Comparison of ENCODE assay signal across 1 cellular context in the genomic region with DNA sequence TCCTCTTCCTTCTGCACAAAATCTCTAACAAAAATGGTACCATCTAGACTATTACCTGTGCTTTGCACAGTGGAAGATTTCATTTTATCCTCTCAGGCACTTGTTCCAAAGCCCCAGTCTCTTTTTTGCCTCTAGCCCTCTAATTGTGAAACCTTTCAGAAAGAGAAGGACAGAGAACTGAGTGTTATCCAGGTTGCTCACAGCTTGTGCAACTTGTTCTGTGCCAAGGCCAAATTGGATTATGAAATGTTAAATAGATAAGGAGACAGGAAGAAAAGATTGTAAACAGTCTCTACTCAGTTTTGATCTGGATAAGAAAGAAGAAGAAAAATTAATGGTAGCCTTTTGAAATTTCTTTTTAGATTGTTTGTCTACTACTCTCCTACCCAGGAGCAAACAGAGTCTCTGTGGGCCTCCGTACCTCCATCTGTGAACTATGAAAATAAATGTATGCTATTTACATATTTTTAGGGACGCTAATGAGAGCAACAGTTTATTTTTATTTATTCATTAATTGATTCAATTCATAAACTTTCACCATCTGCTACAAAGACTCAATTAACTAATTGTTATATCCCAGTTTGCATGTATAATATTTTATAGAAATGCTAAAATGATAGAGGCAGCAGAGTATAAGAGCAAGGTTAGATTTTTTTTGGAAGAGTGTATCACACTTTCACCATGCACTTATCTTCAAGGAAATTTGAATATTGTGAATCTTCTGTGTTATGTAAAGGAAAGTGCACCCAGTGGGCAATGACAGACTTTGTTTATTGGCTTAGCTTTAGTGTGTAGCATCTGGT.
A peak's percentile ranks its signal among the peaks of the same experiment; 100 is the strongest.
TF ChIP-seq lines count a peak whose summit lies in the region.

No MANE protein-coding gene starts in this region.

TF ChIP-seq in HepG2, 621 proteins besides CTCF, POLR2A, EP300 and RAD21 (continued from another document and continues in another):
- TF ChIP-seq TBX3 (IDR thresholded peaks at IDR 0.05; ENCODE audit: borderline replicate concordance) (no peak), ZNF724P (CRISPR knock-in tag; IDR thresholded peaks at IDR 0.05; ENCODE audit: borderline replicate concordance) (no peak), ZNF292 (CRISPR knock-in tag; IDR thresholded peaks at IDR 0.05; ENCODE audit: borderline replicate concordance, low read depth) (peak; percentile 80), ZBTB3 (CRISPR knock-in tag; IDR thresholded peaks at IDR 0.05; ENCODE audit: borderline replicate concordance, low read depth) (no peak), TOE1 (CRISPR knock-in tag; IDR thresholded peaks at IDR 0.05) (peak; percentile 87; the same call in 1 of the 2 replicates), KDM6A (CRISPR knock-in tag; IDR thresholded peaks at IDR 0.05; ENCODE audit: low read depth) (peak; percentile 63; the same call in 1 of the 2 replicates), ZNF235 (CRISPR knock-in tag; IDR thresholded peaks at IDR 0.05; ENCODE audit: borderline replicate concordance) (no peak), ZNF562 (CRISPR knock-in tag; IDR thresholded peaks at IDR 0.05; ENCODE audit: borderline replicate concordance) (no peak), HHEX (CRISPR knock-in tag; IDR thresholded peaks at IDR 0.05) (no peak), ZSCAN25 (CRISPR knock-in tag; IDR thresholded peaks at IDR 0.05) (no peak), SP1 (IDR thresholded peaks at IDR 0.05) (no peak), SP1 (CRISPR knock-in tag; IDR thresholded peaks at IDR 0.05) (no peak), ZBTB42 (CRISPR knock-in tag; IDR thresholded peaks at IDR 0.05) (0 out of 2 replicates have a peak, but pooled peaks have one; percentile 27), MXD4 (CRISPR knock-in tag; IDR thresholded peaks at IDR 0.05) (no peak; the same call in 1 of the 2 replicates), MED8 (CRISPR knock-in tag; IDR thresholded peaks at IDR 0.05; ENCODE audit: insufficient replicate concordance) (peak; percentile 48), ATF1 (CRISPR knock-in tag; IDR thresholded peaks at IDR 0.05) (peak; percentile 67), SOX5 (CRISPR knock-in tag; IDR thresholded peaks at IDR 0.05; ENCODE audit: borderline replicate concordance) (peak; percentile 87), ISL2 (CRISPR knock-in tag; IDR thresholded peaks at IDR 0.05) (peak; percentile 98), ZNF446 (CRISPR knock-in tag; IDR thresholded peaks at IDR 0.05) (no peak), SNAPC2 (CRISPR knock-in tag; IDR thresholded peaks at IDR 0.05) (0 out of 2 replicates have a peak, but pooled peaks have one; percentile 68), ZFP1 (CRISPR knock-in tag; IDR thresholded peaks at IDR 0.05) (no peak), NONO (IDR thresholded peaks at IDR 0.05) (no peak), NONO (CRISPR knock-in tag; conservative IDR thresholded peaks at IDR 0.05) (peak; percentile 42; the same call in 1 of the 2 replicates), TAF1 (CRISPR knock-in tag; IDR thresholded peaks at IDR 0.05) (no peak), GATAD1 (CRISPR knock-in tag; IDR thresholded peaks at IDR 0.05) (0 out of 2 replicates have a peak, but pooled peaks have one; percentile 15), ZNF589 (CRISPR knock-in tag; conservative IDR thresholded peaks at IDR 0.05) (no peak)
- TF ChIP-seq, protein P1, sequence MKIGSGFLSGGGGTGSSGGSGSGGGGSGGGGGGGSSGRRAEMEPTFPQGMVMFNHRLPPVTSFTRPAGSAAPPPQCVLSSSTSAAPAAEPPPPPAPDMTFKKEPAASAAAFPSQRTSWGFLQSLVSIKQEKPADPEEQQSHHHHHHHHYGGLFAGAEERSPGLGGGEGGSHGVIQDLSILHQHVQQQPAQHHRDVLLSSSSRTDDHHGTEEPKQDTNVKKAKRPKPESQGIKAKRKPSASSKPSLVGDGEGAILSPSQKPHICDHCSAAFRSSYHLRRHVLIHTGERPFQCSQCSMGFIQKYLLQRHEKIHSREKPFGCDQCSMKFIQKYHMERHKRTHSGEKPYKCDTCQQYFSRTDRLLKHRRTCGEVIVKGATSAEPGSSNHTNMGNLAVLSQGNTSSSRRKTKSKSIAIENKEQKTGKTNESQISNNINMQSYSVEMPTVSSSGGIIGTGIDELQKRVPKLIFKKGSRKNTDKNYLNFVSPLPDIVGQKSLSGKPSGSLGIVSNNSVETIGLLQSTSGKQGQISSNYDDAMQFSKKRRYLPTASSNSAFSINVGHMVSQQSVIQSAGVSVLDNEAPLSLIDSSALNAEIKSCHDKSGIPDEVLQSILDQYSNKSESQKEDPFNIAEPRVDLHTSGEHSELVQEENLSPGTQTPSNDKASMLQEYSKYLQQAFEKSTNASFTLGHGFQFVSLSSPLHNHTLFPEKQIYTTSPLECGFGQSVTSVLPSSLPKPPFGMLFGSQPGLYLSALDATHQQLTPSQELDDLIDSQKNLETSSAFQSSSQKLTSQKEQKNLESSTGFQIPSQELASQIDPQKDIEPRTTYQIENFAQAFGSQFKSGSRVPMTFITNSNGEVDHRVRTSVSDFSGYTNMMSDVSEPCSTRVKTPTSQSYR (CRISPR knock-in tag; IDR thresholded peaks at IDR 0.05; ENCODE audit: borderline replicate concordance), result peak; percentile 24; the same call in 1 of the 2 replicates
- TF ChIP-seq, protein P2, sequence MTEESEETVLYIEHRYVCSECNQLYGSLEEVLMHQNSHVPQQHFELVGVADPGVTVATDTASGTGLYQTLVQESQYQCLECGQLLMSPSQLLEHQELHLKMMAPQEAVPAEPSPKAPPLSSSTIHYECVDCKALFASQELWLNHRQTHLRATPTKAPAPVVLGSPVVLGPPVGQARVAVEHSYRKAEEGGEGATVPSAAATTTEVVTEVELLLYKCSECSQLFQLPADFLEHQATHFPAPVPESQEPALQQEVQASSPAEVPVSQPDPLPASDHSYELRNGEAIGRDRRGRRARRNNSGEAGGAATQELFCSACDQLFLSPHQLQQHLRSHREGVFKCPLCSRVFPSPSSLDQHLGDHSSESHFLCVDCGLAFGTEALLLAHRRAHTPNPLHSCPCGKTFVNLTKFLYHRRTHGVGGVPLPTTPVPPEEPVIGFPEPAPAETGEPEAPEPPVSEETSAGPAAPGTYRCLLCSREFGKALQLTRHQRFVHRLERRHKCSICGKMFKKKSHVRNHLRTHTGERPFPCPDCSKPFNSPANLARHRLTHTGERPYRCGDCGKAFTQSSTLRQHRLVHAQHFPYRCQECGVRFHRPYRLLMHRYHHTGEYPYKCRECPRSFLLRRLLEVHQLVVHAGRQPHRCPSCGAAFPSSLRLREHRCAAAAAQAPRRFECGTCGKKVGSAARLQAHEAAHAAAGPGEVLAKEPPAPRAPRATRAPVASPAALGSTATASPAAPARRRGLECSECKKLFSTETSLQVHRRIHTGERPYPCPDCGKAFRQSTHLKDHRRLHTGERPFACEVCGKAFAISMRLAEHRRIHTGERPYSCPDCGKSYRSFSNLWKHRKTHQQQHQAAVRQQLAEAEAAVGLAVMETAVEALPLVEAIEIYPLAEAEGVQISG (CRISPR knock-in tag; IDR thresholded peaks at IDR 0.05), result no peak
- TF ChIP-seq, protein P3, sequence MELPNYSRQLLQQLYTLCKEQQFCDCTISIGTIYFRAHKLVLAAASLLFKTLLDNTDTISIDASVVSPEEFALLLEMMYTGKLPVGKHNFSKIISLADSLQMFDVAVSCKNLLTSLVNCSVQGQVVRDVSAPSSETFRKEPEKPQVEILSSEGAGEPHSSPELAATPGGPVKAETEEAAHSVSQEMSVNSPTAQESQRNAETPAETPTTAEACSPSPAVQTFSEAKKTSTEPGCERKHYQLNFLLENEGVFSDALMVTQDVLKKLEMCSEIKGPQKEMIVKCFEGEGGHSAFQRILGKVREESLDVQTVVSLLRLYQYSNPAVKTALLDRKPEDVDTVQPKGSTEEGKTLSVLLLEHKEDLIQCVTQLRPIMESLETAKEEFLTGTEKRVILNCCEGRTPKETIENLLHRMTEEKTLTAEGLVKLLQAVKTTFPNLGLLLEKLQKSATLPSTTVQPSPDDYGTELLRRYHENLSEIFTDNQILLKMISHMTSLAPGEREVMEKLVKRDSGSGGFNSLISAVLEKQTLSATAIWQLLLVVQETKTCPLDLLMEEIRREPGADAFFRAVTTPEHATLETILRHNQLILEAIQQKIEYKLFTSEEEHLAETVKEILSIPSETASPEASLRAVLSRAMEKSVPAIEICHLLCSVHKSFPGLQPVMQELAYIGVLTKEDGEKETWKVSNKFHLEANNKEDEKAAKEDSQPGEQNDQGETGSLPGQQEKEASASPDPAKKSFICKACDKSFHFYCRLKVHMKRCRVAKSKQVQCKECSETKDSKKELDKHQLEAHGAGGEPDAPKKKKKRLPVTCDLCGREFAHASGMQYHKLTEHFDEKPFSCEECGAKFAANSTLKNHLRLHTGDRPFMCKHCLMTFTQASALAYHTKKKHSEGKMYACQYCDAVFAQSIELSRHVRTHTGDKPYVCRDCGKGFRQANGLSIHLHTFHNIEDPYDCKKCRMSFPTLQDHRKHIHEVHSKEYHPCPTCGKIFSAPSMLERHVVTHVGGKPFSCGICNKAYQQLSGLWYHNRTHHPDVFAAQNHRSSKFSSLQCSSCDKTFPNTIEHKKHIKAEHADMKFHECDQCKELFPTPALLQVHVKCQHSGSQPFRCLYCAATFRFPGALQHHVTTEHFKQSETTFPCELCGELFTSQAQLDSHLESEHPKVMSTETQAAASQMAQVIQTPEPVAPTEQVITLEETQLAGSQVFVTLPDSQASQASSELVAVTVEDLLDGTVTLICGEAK (IDR thresholded peaks at IDR 0.05), result no peak
- TF ChIP-seq, protein P3 (CRISPR knock-in tag; IDR thresholded peaks at IDR 0.05), result no peak
- TF ChIP-seq, protein P4, sequence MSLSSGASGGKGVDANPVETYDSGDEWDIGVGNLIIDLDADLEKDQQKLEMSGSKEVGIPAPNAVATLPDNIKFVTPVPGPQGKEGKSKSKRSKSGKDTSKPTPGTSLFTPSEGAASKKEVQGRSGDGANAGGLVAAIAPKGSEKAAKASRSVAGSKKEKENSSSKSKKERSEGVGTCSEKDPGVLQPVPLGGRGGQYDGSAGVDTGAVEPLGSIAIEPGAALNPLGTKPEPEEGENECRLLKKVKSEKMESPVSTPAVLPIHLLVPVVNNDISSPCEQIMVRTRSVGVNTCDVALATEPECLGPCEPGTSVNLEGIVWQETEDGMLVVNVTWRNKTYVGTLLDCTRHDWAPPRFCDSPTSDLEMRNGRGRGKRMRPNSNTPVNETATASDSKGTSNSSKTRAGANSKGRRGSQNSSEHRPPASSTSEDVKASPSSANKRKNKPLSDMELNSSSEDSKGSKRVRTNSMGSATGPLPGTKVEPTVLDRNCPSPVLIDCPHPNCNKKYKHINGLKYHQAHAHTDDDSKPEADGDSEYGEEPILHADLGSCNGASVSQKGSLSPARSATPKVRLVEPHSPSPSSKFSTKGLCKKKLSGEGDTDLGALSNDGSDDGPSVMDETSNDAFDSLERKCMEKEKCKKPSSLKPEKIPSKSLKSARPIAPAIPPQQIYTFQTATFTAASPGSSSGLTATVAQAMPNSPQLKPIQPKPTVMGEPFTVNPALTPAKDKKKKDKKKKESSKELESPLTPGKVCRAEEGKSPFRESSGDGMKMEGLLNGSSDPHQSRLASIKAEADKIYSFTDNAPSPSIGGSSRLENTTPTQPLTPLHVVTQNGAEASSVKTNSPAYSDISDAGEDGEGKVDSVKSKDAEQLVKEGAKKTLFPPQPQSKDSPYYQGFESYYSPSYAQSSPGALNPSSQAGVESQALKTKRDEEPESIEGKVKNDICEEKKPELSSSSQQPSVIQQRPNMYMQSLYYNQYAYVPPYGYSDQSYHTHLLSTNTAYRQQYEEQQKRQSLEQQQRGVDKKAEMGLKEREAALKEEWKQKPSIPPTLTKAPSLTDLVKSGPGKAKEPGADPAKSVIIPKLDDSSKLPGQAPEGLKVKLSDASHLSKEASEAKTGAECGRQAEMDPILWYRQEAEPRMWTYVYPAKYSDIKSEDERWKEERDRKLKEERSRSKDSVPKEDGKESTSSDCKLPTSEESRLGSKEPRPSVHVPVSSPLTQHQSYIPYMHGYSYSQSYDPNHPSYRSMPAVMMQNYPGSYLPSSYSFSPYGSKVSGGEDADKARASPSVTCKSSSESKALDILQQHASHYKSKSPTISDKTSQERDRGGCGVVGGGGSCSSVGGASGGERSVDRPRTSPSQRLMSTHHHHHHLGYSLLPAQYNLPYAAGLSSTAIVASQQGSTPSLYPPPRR (CRISPR knock-in tag; IDR thresholded peaks at IDR 0.05; ENCODE audit: borderline replicate concordance), result peak; percentile 35; the same call in 1 of the 2 replicates
